Comparison of ENCODE assay signal across 1 cellular context in the genomic region with DNA sequence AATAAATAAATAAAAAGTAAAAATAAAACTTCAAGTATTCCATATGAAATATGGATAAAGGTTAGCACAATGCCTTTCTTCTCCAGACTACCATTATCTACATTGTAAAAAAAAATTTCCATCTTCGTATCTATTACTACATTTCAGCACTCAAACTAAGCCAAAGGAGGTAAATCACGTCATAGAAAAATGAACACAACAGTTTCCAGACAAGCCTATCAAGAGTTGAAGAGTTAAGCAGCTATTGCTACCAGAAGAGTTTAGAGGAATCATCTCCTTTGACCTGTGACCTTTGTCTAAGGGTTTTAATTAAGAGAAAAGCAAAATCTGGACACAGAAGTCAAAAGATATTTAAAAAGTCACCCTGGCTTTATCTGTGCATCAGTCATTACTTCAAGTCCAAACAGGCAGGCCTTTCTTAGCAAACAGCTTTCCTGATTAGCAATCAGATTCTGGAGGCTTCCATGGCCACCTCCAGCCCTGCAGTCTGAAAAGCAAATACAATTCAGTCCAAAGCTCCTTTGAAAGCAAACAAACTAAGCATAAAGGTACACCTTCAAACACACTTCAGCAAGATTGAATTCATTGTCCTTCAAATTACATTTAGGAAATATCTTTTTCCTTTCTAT.
TF ChIP-seq lines count a peak whose summit lies in the region.

No MANE protein-coding gene starts in this region.

TF ChIP-seq in HepG2, 621 proteins besides CTCF, POLR2A, EP300 and RAD21 (continued from another document):
- TF ChIP-seq, protein P1, sequence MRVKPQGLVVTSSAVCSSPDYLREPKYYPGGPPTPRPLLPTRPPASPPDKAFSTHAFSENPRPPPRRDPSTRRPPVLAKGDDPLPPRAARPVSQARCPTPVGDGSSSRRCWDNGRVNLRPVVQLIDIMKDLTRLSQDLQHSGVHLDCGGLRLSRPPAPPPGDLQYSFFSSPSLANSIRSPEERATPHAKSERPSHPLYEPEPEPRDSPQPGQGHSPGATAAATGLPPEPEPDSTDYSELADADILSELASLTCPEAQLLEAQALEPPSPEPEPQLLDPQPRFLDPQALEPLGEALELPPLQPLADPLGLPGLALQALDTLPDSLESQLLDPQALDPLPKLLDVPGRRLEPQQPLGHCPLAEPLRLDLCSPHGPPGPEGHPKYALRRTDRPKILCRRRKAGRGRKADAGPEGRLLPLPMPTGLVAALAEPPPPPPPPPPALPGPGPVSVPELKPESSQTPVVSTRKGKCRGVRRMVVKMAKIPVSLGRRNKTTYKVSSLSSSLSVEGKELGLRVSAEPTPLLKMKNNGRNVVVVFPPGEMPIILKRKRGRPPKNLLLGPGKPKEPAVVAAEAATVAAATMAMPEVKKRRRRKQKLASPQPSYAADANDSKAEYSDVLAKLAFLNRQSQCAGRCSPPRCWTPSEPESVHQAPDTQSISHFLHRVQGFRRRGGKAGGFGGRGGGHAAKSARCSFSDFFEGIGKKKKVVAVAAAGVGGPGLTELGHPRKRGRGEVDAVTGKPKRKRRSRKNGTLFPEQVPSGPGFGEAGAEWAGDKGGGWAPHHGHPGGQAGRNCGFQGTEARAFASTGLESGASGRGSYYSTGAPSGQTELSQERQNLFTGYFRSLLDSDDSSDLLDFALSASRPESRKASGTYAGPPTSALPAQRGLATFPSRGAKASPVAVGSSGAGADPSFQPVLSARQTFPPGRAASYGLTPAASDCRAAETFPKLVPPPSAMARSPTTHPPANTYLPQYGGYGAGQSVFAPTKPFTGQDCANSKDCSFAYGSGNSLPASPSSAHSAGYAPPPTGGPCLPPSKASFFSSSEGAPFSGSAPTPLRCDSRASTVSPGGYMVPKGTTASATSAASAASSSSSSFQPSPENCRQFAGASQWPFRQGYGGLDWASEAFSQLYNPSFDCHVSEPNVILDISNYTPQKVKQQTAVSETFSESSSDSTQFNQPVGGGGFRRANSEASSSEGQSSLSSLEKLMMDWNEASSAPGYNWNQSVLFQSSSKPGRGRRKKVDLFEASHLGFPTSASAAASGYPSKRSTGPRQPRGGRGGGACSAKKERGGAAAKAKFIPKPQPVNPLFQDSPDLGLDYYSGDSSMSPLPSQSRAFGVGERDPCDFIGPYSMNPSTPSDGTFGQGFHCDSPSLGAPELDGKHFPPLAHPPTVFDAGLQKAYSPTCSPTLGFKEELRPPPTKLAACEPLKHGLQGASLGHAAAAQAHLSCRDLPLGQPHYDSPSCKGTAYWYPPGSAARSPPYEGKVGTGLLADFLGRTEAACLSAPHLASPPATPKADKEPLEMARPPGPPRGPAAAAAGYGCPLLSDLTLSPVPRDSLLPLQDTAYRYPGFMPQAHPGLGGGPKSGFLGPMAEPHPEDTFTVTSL (CRISPR knock-in tag; IDR thresholded peaks at IDR 0.05; ENCODE audit: borderline replicate concordance) = peak; percentile 94; the same call in 1 of the 2 replicates
- peak; percentile 84 for TF ChIP-seq HNF4G (IDR thresholded peaks at IDR 0.05; ENCODE audit: borderline replicate concordance, low read depth, low read length)
- TF ChIP-seq HNF4G (CRISPR knock-in tag; IDR thresholded peaks at IDR 0.05; ENCODE audit: borderline replicate concordance, low read depth) = no peak
- no peak for TF ChIP-seq FOXP1 (IDR thresholded peaks at IDR 0.05)
- peak; percentile 71 for TF ChIP-seq FOXP1 (CRISPR knock-in tag; IDR thresholded peaks at IDR 0.05)
- TF ChIP-seq MED1 (CRISPR knock-in tag; IDR thresholded peaks at IDR 0.05) = peak; percentile 70
- 0 out of 2 replicates have a peak, but pooled peaks have one; percentile 29 for TF ChIP-seq ZSCAN25 (CRISPR knock-in tag; IDR thresholded peaks at IDR 0.05)
- TF ChIP-seq KLF16 (CRISPR knock-in tag; IDR thresholded peaks at IDR 0.05) = peak in 1 of 2 experiments; percentile 67; a peak in 1 of 4 replicates
- TF ChIP-seq ATF1 (CRISPR knock-in tag; IDR thresholded peaks at IDR 0.05) = peak; percentile 35; the same call in 1 of the 2 replicates
- peak; percentile 74 for TF ChIP-seq HDAC1 (CRISPR knock-in tag; IDR thresholded peaks at IDR 0.05)
- peak; percentile 29; the same call in 1 of the 2 replicates for TF ChIP-seq ZNF652 (CRISPR knock-in tag; IDR thresholded peaks at IDR 0.05; ENCODE audit: borderline replicate concordance, low read depth)
